Comparison of ENCODE assay signal across 1 cellular context in the genomic region with DNA sequence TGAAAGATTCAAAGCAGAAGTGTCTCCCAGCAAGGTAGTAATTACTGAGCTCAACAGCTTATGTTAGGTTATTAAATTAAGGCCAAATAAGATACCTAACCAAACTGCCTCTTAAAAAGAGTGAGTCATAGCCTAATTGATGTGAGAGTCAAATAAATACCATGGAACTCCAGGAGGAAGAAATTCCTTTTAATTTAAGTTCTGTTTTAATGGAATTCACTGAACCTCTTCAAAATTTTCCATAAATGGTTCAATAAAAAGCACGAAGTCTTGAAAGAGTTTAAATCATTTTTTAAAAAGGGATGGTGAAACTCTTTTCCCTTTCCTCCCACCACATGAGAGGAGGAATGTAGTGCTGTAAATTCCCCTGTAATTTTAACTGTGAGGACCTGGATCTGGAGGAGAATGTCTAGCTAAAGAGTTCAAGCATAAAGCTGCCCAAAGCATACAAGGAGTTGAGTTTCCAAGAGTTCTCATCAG.
TF ChIP-seq lines count a peak whose summit lies in the region.

No MANE protein-coding gene starts in this region.

TF ChIP-seq in GM23338, 12 proteins besides CTCF, POLR2A, EP300 and RAD21 (continued from another document):
- TF ChIP-seq EZH2phosphoT487 (IDR thresholded peaks at IDR 0.05; ENCODE audit: unreplicated experiment) (no peak), STAT1 (IDR thresholded peaks at IDR 0.05; ENCODE audit: unreplicated experiment) (no peak)
- TF ChIP-seq, protein P1, sequence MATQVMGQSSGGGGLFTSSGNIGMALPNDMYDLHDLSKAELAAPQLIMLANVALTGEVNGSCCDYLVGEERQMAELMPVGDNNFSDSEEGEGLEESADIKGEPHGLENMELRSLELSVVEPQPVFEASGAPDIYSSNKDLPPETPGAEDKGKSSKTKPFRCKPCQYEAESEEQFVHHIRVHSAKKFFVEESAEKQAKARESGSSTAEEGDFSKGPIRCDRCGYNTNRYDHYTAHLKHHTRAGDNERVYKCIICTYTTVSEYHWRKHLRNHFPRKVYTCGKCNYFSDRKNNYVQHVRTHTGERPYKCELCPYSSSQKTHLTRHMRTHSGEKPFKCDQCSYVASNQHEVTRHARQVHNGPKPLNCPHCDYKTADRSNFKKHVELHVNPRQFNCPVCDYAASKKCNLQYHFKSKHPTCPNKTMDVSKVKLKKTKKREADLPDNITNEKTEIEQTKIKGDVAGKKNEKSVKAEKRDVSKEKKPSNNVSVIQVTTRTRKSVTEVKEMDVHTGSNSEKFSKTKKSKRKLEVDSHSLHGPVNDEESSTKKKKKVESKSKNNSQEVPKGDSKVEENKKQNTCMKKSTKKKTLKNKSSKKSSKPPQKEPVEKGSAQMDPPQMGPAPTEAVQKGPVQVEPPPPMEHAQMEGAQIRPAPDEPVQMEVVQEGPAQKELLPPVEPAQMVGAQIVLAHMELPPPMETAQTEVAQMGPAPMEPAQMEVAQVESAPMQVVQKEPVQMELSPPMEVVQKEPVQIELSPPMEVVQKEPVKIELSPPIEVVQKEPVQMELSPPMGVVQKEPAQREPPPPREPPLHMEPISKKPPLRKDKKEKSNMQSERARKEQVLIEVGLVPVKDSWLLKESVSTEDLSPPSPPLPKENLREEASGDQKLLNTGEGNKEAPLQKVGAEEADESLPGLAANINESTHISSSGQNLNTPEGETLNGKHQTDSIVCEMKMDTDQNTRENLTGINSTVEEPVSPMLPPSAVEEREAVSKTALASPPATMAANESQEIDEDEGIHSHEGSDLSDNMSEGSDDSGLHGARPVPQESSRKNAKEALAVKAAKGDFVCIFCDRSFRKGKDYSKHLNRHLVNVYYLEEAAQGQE (IDR thresholded peaks at IDR 0.05; ENCODE audit: unreplicated experiment) = no peak
TF ChIP-seq in GM23338: peak in this region for 0.
